Comparison of ENCODE assay signal across 1 cellular context in the genomic region with DNA sequence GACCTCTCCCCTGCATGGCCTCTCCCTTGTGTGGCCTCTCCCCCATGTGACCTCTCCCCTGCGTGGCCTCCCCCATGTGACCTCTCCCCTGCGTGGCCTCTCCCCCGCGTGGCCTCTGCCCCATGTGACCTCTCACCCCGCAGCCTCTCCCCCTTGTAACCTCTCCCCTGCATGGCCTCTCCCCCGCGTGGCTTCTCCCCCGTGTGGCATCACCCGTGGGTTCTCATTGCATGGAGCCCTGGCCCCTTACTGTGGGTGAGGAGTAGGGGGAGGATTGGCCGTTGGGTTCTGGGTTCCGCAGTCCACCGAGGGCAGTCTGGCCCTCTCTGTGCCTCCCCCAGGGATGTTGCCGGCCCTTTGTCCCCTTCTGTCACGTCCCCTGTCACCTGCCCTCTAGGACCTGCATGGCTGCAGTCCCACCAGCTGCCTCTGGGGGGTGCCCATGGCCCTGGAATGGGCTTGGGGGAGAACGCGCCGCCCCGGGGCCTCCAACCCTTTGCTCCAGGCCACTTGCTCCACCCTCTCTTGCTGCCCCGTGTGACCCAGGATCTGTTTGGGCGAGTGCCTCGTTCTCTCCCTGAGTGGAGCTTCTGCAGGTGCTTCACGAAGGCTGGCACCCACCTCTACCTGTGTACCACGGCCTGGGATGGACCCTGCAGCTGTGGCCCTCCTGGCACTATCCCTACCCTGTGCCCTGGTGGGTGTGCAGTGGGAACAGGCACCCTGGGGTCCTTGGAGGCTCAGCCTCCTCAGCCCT.
TF ChIP-seq lines count a peak whose summit lies in the region.

No MANE protein-coding gene starts in this region.

TF ChIP-seq in GM12878, 131 proteins besides CTCF, POLR2A, EP300 and RAD21 (continued from another document):
- TF ChIP-seq SRF (IDR thresholded peaks at IDR 0.05; ENCODE audit: low read depth in 2 of 2, low read length in 2 of 2) (no peak), SMC3 (IDR thresholded peaks at IDR 0.05; ENCODE audit: borderline replicate concordance, low read length) (peak; percentile 93), RBBP5 (conservative IDR thresholded peaks at IDR 0.05) (no peak), ATF7 (IDR thresholded peaks at IDR 0.05; ENCODE audit: low read depth) (no peak; the same call in 1 of the 2 replicates), KDM1A (IDR thresholded peaks at IDR 0.05; ENCODE audit: borderline replicate concordance) (no peak), MYC (IDR thresholded peaks at IDR 0.05; ENCODE audit: insufficient read depth, insufficient read length, insufficient replicate concordance, low read length, severe bottlenecking) (no peak)
- TF ChIP-seq, protein P1, sequence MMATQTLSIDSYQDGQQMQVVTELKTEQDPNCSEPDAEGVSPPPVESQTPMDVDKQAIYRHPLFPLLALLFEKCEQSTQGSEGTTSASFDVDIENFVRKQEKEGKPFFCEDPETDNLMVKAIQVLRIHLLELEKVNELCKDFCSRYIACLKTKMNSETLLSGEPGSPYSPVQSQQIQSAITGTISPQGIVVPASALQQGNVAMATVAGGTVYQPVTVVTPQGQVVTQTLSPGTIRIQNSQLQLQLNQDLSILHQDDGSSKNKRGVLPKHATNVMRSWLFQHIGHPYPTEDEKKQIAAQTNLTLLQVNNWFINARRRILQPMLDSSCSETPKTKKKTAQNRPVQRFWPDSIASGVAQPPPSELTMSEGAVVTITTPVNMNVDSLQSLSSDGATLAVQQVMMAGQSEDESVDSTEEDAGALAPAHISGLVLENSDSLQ (IDR thresholded peaks at IDR 0.05) = peak; percentile 61
- TF ChIP-seq, protein P2, sequence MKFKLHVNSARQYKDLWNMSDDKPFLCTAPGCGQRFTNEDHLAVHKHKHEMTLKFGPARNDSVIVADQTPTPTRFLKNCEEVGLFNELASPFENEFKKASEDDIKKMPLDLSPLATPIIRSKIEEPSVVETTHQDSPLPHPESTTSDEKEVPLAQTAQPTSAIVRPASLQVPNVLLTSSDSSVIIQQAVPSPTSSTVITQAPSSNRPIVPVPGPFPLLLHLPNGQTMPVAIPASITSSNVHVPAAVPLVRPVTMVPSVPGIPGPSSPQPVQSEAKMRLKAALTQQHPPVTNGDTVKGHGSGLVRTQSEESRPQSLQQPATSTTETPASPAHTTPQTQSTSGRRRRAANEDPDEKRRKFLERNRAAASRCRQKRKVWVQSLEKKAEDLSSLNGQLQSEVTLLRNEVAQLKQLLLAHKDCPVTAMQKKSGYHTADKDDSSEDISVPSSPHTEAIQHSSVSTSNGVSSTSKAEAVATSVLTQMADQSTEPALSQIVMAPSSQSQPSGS (IDR thresholded peaks at IDR 0.05; ENCODE audit: low read length) = no peak
